ENCODE assay signal across 9 cellular contexts in the genomic region with DNA sequence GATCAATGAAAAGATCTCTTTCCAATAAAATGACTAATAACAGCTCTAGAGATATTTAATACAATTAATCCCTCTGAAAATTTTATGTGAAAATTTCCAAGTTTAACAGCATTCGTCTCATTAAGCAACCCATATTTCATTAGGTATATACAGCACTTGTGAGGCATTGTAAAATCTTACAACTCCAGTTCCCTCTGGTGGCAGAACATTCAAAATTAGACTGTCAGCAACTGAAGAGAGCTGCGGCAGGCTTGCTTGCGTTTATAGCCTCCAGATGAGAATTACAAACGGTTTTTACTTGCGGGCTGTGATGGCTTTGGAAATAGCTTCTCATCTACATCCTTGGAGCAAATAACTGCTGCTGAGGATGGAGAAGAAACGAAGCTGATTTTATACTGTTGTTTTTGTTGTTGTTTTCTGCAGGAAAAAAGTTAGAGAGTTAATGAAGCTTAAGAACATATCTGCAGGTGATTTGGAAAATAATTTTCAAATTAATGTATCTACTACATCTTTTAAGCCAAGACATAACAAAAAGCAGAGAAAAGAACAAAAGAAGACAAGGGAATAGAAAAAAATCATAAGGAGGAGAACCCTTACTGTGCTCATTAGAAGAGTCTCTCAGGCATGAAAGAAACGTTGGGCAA.
DNase-seq lines count a peak whose midpoint lies in the region; ATAC-seq, FAIRE-seq and TF ChIP-seq lines count a peak whose summit lies in the region.
"Had no signal": no experiment of that assay in that cellular context is flagged by ENCODE, and none has a peak within 500 bp of the region (broad histone marks: within the 10 kb centered on the region; RNA-seq: fewer than 3 reads in every experiment).

No MANE protein-coding gene starts in this region.

- no peaks in the 10 kb centered on the region for H3K27me3 Mint-ChIP-seq in CD8-positive, alpha-beta memory T cell

- peaks cover 0 to 19% (median 7%) of the 10 kb centered on the region in 5 donors for H3K9me3 Mint-ChIP-seq in CD8-positive, alpha-beta memory T cell

- H3K4me1 ChIP-seq in heart left ventricle: peaks cover 0 to 5% (median 0%) of the 10 kb centered on the region in 12 donors
- peaks cover 0 to 10% of the 10 kb centered on the region in 2 donors for H3K4me1 ChIP-seq in right atrium auricular region
- H3K4me1 ChIP-seq in adrenal gland (replicated peaks in 1 of 2): peaks cover 0 to 17% of the 10 kb centered on the region in 2 donors
- H3K4me1 ChIP-seq in keratinocyte (ENCODE audit: control insufficient read depth, extremely low read depth, insufficient read depth, low read length): peaks cover 30% of the 10 kb centered on the region
- H3K4me1 ChIP-seq in CD8-positive, alpha-beta memory T cell (ENCODE audit: insufficient read depth, low read length): no peaks in the 10 kb centered on the region

- TF ChIP-seq CTCF in heart left ventricle (IDR thresholded peaks at IDR 0.05) (peak in 10 of 12 donors; percentile 10 to 45 (median 28)), right atrium auricular region (IDR thresholded peaks at IDR 0.05) (peak in 1 of 2 donors; percentile 51), adrenal gland (IDR thresholded peaks at IDR 0.05) (peak in 3 of 6 experiments; percentile 32 to 43 (median 42)), keratinocyte (optimal IDR thresholded peaks at IDR 0.05 in 1 of 3, IDR thresholded peaks at IDR 0.05 in 1 of 3, conservative IDR thresholded peaks at IDR 0.05 in 1 of 3; ENCODE audit: extremely low read depth in 1 of 3, insufficient read depth in 2 of 3, low read length in 3 of 3) (peak; percentile 33 to 56 (median 35))

- intact Hi-C loops in heart left ventricle (cut with DNase I) (no loop called here), adrenal gland (cut with DNase I) (no loop called here)

- H3K27me3 ChIP-seq in heart left ventricle: no peaks in the 10 kb centered on the region
- no peaks in the 10 kb centered on the region for H3K27me3 ChIP-seq in right atrium auricular region
- H3K27me3 ChIP-seq in adrenal gland: no peaks in the 10 kb centered on the region
- no peaks in the 10 kb centered on the region for H3K27me3 ChIP-seq in keratinocyte (ENCODE audit: control insufficient read depth, extremely low read depth, insufficient read depth, low read length)
- H3K27me3 ChIP-seq in CD8-positive, alpha-beta memory T cell (ENCODE audit: insufficient read depth, low read length, poor library complexity, severe bottlenecking): no peaks in the 10 kb centered on the region

- FAIRE-seq in keratinocyte (lab: Jason Lieb, UNC): peak; percentile 58
- FAIRE-seq: G401.6 had no signal

- H3K4me1 Mint-ChIP-seq in CD8-positive, alpha-beta memory T cell: no peaks in the 10 kb centered on the region

- no peaks in the 10 kb centered on the region for H3K9me3 ChIP-seq in heart left ventricle
- H3K9me3 ChIP-seq in right atrium auricular region: no peaks in the 10 kb centered on the region
- no peaks in the 10 kb centered on the region for H3K9me3 ChIP-seq in adrenal gland (replicated peaks in 1 of 3)
- H3K9me3 ChIP-seq in keratinocyte (ENCODE audit: control insufficient read depth, low read depth, low read length): no peaks in the 10 kb centered on the region
- H3K9me3 ChIP-seq in CD8-positive, alpha-beta memory T cell (ENCODE audit: low read length): no peaks in the 10 kb centered on the region

- CTCF ChIA-PET in CD8-positive, alpha-beta memory T cell (lab: Charles Lee): interaction anchor here (0.6 kb wide), 1 partner anchor 1425 kb away, joined by 3 read pairs; no protein-coding TSS in a partner anchor

- H3K27ac Mint-ChIP-seq in CD8-positive, alpha-beta memory T cell: no peak overlapping the region

- H2AFZ ChIP-seq in keratinocyte (ENCODE audit: control insufficient read depth, low read length): peak overlapping the region; percentile 47

- no peaks in the 10 kb centered on the region for H3K9me1 ChIP-seq in keratinocyte (ENCODE audit: control insufficient read depth, extremely low read depth, insufficient read depth, low read length)

- no peak for DNase-seq in heart left ventricle
- no peak for DNase-seq in right atrium auricular region (ENCODE audit: low spot score)
- peak in 5 of 7 donors; percentile 2 to 54 (median 18) for DNase-seq in adrenal gland
- no peak for DNase-seq in keratinocyte (ENCODE audit: low read depth, low spot score)
- no peak for DNase-seq in NCI-H1048 (lab: John Stamatoyannopoulos, UW)
- DNase-seq in CD8-positive, alpha-beta memory T cell: no peak

- H3K4me3 Mint-ChIP-seq in CD8-positive, alpha-beta memory T cell: no peak overlapping the region

- H3K9ac ChIP-seq in keratinocyte (ENCODE audit: control insufficient read depth, extremely low read depth, insufficient read depth, low read length): no peak overlapping the region

- WGBS in heart left ventricle, 4 donors: 19 to 26% (median 21%) methylated on average over 7 of the region's 7 CpGs
- WGBS in adrenal gland, 4 donors: 35 to 47% (median 44%) methylated on average over 7 of the region's 7 CpGs

- H3K27ac ChIP-seq in heart left ventricle: no peak overlapping the region
- H3K27ac ChIP-seq in right atrium auricular region: no peak overlapping the region
- H3K27ac ChIP-seq in adrenal gland: no peak overlapping the region
- peak overlapping the region; percentile 11 for H3K27ac ChIP-seq in keratinocyte (ENCODE audit: control insufficient read depth, insufficient read depth, low read length)
- no peak overlapping the region for H3K27ac ChIP-seq in CD8-positive, alpha-beta memory T cell (ENCODE audit: low read depth, low read length)

- H3K79me2 ChIP-seq in keratinocyte (ENCODE audit: control insufficient read depth, insufficient read depth, low read length): no peaks in the 10 kb centered on the region

- dilution Hi-C loops in keratinocyte (cut with MboI; ENCODE audit: extremely low pct_ligation_motif_present, low sequenced_read_pairs): no loop called here

- H3K4me3 ChIP-seq in heart left ventricle (no peak overlapping the region), right atrium auricular region (no peak overlapping the region), adrenal gland (no peak overlapping the region), keratinocyte (ENCODE audit: control insufficient read depth in 2 of 3, extremely low read depth in 1 of 3, insufficient read depth in 2 of 3, low read depth in 1 of 3, low read length in 3 of 3) (peak overlapping the region in 2 of 3 experiments; percentile 25 to 26)
- no peak overlapping the region for H3K4me3 ChIP-seq in CD8-positive, alpha-beta memory T cell (ENCODE audit: low read length)

- no peaks in the 10 kb centered on the region for H3K36me3 Mint-ChIP-seq in CD8-positive, alpha-beta memory T cell

- H3K36me3 ChIP-seq in heart left ventricle: no peaks in the 10 kb centered on the region
- no peaks in the 10 kb centered on the region for H3K36me3 ChIP-seq in right atrium auricular region
- H3K36me3 ChIP-seq in adrenal gland (replicated peaks in 1 of 2): no peaks in the 10 kb centered on the region
- no peaks in the 10 kb centered on the region for H3K36me3 ChIP-seq in keratinocyte (ENCODE audit: control insufficient read depth in 2 of 2, extremely low read depth in 1 of 2, insufficient read depth in 2 of 2, low read length in 2 of 2)
- no peaks in the 10 kb centered on the region for H3K36me3 ChIP-seq in CD8-positive, alpha-beta memory T cell (ENCODE audit: insufficient read depth, low read length)

- peak in 3 of 4 donors; percentile 61 to 74 (median 74) for ATAC-seq in heart left ventricle
- ATAC-seq in GM19324 (IDR thresholded peaks at IDR 0.05; ENCODE audit: low FRiP score, unreplicated experiment): no peak
- no peak for ATAC-seq in GM18868 (IDR thresholded peaks at IDR 0.05; ENCODE audit: unreplicated experiment)

- TF ChIP-seq POLR2A in heart left ventricle (IDR thresholded peaks at IDR 0.05) (no peak), adrenal gland (IDR thresholded peaks at IDR 0.05) (no peak)

- H3K4me2 ChIP-seq in keratinocyte (ENCODE audit: control insufficient read depth, extremely low read depth, insufficient read depth, low read depth, low read length): peak overlapping the region; percentile 43

- POLR2A ChIA-PET in CD8-positive, alpha-beta memory T cell (lab: Charles Lee): no interaction called here

- H4K20me1 ChIP-seq in keratinocyte (ENCODE audit: control insufficient read depth, extremely low read depth, insufficient read depth, low read length): no peaks in the 10 kb centered on the region

Comparison
In these comparisons a context has a peak if more than half of its experiments do, and no peak if none do; other contexts are left out.
1. ATAC-seq: peak in heart left ventricle (3 of 4); none in GM19324 (single experiment) and GM18868 (single experiment).
2. DNase-seq: peak in adrenal gland (5 of 7); none in heart left ventricle (0 of 5), right atrium auricular region (single experiment), keratinocyte (single experiment), NCI-H1048 (single experiment) and CD8-positive, alpha-beta memory T cell (0 of 5).
3. H3K4me3 ChIP-seq: peak in keratinocyte (2 of 3); none in heart left ventricle (0 of 12), right atrium auricular region (0 of 2), adrenal gland (0 of 4) and CD8-positive, alpha-beta memory T cell (single experiment).